ENCODE assay signal across 34 cellular contexts in genomic region chr2:77512521-77512920, GRCh38. TPM values are rescaled to one million over a fixed set of nuclear protein-coding genes. Genes with fewer than 3 reads are reported as not detected.
DNase-seq lines count a peak whose midpoint lies in the region; ATAC-seq, FAIRE-seq and TF ChIP-seq lines count a peak whose summit lies in the region.
"Had no signal": no experiment of that assay in that cellular context is flagged by ENCODE, and none has a peak within 500 bp of the region (broad histone marks: within the 10 kb centered on the region; RNA-seq: fewer than 3 reads in every experiment).

No MANE protein-coding gene starts in this region.

- no peaks in the 10 kb centered on the region for H3K79me2 ChIP-seq in neural progenitor cell (ENCODE audit: low read depth)

- H3K27ac ChIP-seq in dorsolateral prefrontal cortex = peak overlapping the region in 5 of 59 donors; percentile 5 to 41 (median 26)
- H3K27ac ChIP-seq in substantia nigra (ENCODE audit: low read depth, low read length, poor library complexity, severe bottlenecking) = no peak overlapping the region
- no peak overlapping the region for H3K27ac ChIP-seq in neural progenitor cell
- H3K27ac ChIP-seq: body of pancreas, lower lobe of right lung, thyroid gland had no signal

- DNase-seq in COLO829 (ENCODE audit: low spot score) = peak; percentile 5
- peak; percentile 32 for DNase-seq in RCC 7860 (ENCODE audit: low spot score)
- no peak for DNase-seq in dorsolateral prefrontal cortex
- DNase-seq in renal cortical epithelial cell (ENCODE audit: low read depth) = peak; percentile 9
- no peak for DNase-seq in substantia nigra (lab: John Stamatoyannopoulos, UW)
- DNase-seq in neural progenitor cell (ENCODE audit: low spot score) = no peak
- DNase-seq in WTC11 (ENCODE audit: low spot score) = no peak
- DNase-seq: activated CD4-positive, alpha-beta T cell treated with anti-CD3 and anti-CD28 coated beads for 48 hours; activated effector memory CD4-positive, alpha-beta T cell treated with anti-CD3 and anti-CD28 coated beads, Interleukin-2, amount 50 U/mL, for 16 hours; activated naive CD8-positive, alpha-beta T cell treated with anti-CD3 and anti-CD28 coated beads for 36 hours; activated T-cell treated with anti-CD3 and anti-CD28 coated beads, Interleukin-2, amount 50 U/mL, for 1 hour; body of pancreas; DMS53; GF-D8; glutamatergic neuron; lower lobe of right lung; NCI-H1105 treated with DMSO at 0.1 percent for 48 hours; NCI-H2029; NCI-H2227 treated with DMSO at 0.1 percent for 48 hours; NCI-H748 treated with DMSO at 0.1 percent for 48 hours; nephron progenitor cell; posterior cingulate gyrus; stimulated activated naive CD4-positive, alpha-beta T cell treated with Interleukin-2 at 50 U/mL for 16 hours; thyroid gland had no signal

- H3K27me3 ChIP-seq in dorsolateral prefrontal cortex (no peaks in the 10 kb centered on the region), neural progenitor cell (no peaks in the 10 kb centered on the region)
- H3K27me3 ChIP-seq: body of pancreas, thyroid gland had no signal

- H3K9me3 ChIP-seq in neural progenitor cell (ENCODE audit: low read depth) = no peaks in the 10 kb centered on the region
- H3K9me3 ChIP-seq: body of pancreas, HAP-1, lower lobe of right lung, thyroid gland had no signal

- no peak for TF ChIP-seq CTCF in dorsolateral prefrontal cortex (IDR thresholded peaks at IDR 0.05 in 54 of 56, conservative IDR thresholded peaks at IDR 0.05 in 2 of 56; ENCODE audit: low read depth in 1 of 56, partially characterized antibody in 56 of 56)
- TF ChIP-seq CTCF in neural progenitor cell (IDR thresholded peaks at IDR 0.05) = no peak
- no peak for TF ChIP-seq CTCF in WTC11 (IDR thresholded peaks at IDR 0.05)

- CTCF ChIA-PET in WTC11 (lab: Charles Lee) = interaction anchor here (1.1 to 1.9 kb wide), 2 partner anchors 9 to 78 kb away, joined by 4 to 7 read pairs; partner anchors contain the start of gene LRRTM4

- no peak overlapping the region for H2AFZ ChIP-seq in neural progenitor cell (replicated peaks)

- H3K4me1 ChIP-seq in neural progenitor cell = peaks cover 10% of the 10 kb centered on the region
- H3K4me1 ChIP-seq: body of pancreas, HAP-1, lower lobe of right lung, thyroid gland had no signal

- peak; percentile 80 for FAIRE-seq in RCC 7860 (lab: Jason Lieb, UNC)
- FAIRE-seq: K562 had no signal

- H3K4me1 Mint-ChIP-seq in neural progenitor cell (peaks cover 13% of the 10 kb centered on the region), WTC11 (peaks cover 43% of the 10 kb centered on the region)
- H3K4me1 Mint-ChIP-seq: activated naive CD8-positive, alpha-beta T cell treated with anti-CD3 and anti-CD28 coated beads for 36 hours had no signal

- H3K27me3 Mint-ChIP-seq in neural progenitor cell (ENCODE audit: insufficient read depth, low read depth) = no peaks in the 10 kb centered on the region
- no peaks in the 10 kb centered on the region for H3K27me3 Mint-ChIP-seq in WTC11 (ENCODE audit: low read depth)
- H3K27me3 Mint-ChIP-seq: activated naive CD8-positive, alpha-beta T cell treated with anti-CD3 and anti-CD28 coated beads for 36 hours had no signal

- intact Hi-C loops in dorsolateral prefrontal cortex (cut with DNase I) = no loop called here

- H3F3A ChIP-seq in neural progenitor cell (ENCODE audit: low read depth) = no peaks in the 10 kb centered on the region

- no peak overlapping the region for H3K4me3 Mint-ChIP-seq in neural progenitor cell
- no peak overlapping the region for H3K4me3 Mint-ChIP-seq in WTC11
- H3K4me3 Mint-ChIP-seq: activated naive CD8-positive, alpha-beta T cell treated with anti-CD3 and anti-CD28 coated beads for 36 hours; nephron progenitor cell had no signal

- no peaks in the 10 kb centered on the region for H4K20me1 ChIP-seq in neural progenitor cell (ENCODE audit: low read depth)

- H3K9me3 Mint-ChIP-seq in neural progenitor cell (peaks cover 5% of the 10 kb centered on the region), WTC11 (no peaks in the 10 kb centered on the region)
- H3K9me3 Mint-ChIP-seq: nephron progenitor cell had no signal

- H3K4me2 ChIP-seq in neural progenitor cell = no peak overlapping the region

- H3K36me3 Mint-ChIP-seq in neural progenitor cell (peaks cover 8% of the 10 kb centered on the region), WTC11 (no peaks in the 10 kb centered on the region)
- H3K36me3 Mint-ChIP-seq: activated naive CD8-positive, alpha-beta T cell treated with anti-CD3 and anti-CD28 coated beads for 36 hours had no signal

- H3K36me3 ChIP-seq in neural progenitor cell = no peaks in the 10 kb centered on the region
- H3K36me3 ChIP-seq: HAP-1, lower lobe of right lung, thyroid gland had no signal

- POLR2A ChIA-PET in WTC11 (lab: Charles Lee) = no interaction called here

- ATAC-seq in HG03439 (IDR thresholded peaks at IDR 0.05; ENCODE audit: unreplicated experiment) (no peak), WTC11 (no peak)
- ATAC-seq: body of pancreas, K562, lower lobe of right lung, sciatic nerve had no signal

- no peak overlapping the region for H3K27ac Mint-ChIP-seq in neural progenitor cell
- no peak overlapping the region for H3K27ac Mint-ChIP-seq in WTC11
- H3K27ac Mint-ChIP-seq: activated naive CD8-positive, alpha-beta T cell treated with anti-CD3 and anti-CD28 coated beads for 36 hours; nephron progenitor cell had no signal

- no peak overlapping the region for H3K9ac ChIP-seq in neural progenitor cell

- H3K4me3 ChIP-seq in dorsolateral prefrontal cortex = peak overlapping the region in 40 of 59 donors; percentile 0 to 70 (median 26)
- H3K4me3 ChIP-seq in neural progenitor cell = no peak overlapping the region
- H3K4me3 ChIP-seq: body of pancreas, HAP-1, K562, lower lobe of right lung, thyroid gland had no signal

TF ChIP-seq in WTC11, 78 proteins besides CTCF, POLR2A, EP300 and RAD21 (continues in another document):
- TF ChIP-seq FOXP4 (CRISPR knock-in tag; IDR thresholded peaks at IDR 0.05) = no peak
- no peak for TF ChIP-seq NR2C2 (CRISPR knock-in tag; IDR thresholded peaks at IDR 0.05)
- TF ChIP-seq SMAD4 (CRISPR knock-in tag; IDR thresholded peaks at IDR 0.05) = no peak
- TF ChIP-seq SP1 (CRISPR knock-in tag; conservative IDR thresholded peaks at IDR 0.05) = no peak
- no peak for TF ChIP-seq IRF1 (CRISPR knock-in tag; IDR thresholded peaks at IDR 0.05)
- no peak for TF ChIP-seq E2F1 (CRISPR knock-in tag; IDR thresholded peaks at IDR 0.05)
- no peak for TF ChIP-seq ZNF671 (CRISPR knock-in tag; IDR thresholded peaks at IDR 0.05)
- TF ChIP-seq TP53 (CRISPR knock-in tag; IDR thresholded peaks at IDR 0.05) = no peak
- no peak for TF ChIP-seq ZNF317 (CRISPR knock-in tag; IDR thresholded peaks at IDR 0.05; ENCODE audit: borderline replicate concordance, low read depth)
- TF ChIP-seq MXD4 (CRISPR knock-in tag; IDR thresholded peaks at IDR 0.05; ENCODE audit: borderline replicate concordance) = no peak

RNA-seq across cellular contexts. Expression of gene LRRTM4, which starts 9.7 kb away (rescaled TPM):
- total RNA-seq in dorsolateral prefrontal cortex (10 to 100 TPM; 18.4 to 87.4 (median 55.8) TPM), renal cortical epithelial cell (0.10 TPM in 1 of 2 replicates, not detected in the other), neural progenitor cell (ENCODE audit: low replicate concordance) (17.3 and 20.4 TPM in 2 replicates), WTC11 (2021) (8.5 to 10.2 TPM (median 9.4 TPM) in 3 replicates)
- total RNA-seq: activated CD8-positive, alpha-beta memory T cell treated with anti-CD3 and anti-CD28 coated beads for 36 hours; activated naive CD8-positive, alpha-beta T cell treated with anti-CD3 and anti-CD28 coated beads for 36 hours; chondrocyte; HT-29; kidney epithelial cell; MCF 10A; T-helper 2 cell treated with Interferon-gamma antibody and Interleukin-4, amounts not matched to agents 100 ng/mL and 5 ng/mL, for 36 hours; thyroid gland had no signal

Comparison
In these comparisons a context has a peak if more than half of its experiments do, and no peak if none do; other contexts are left out.
1. DNase-seq: peak in COLO829 (single experiment), RCC 7860 (single experiment) and renal cortical epithelial cell (single experiment); none in dorsolateral prefrontal cortex (0 of 10), substantia nigra (0 of 49), neural progenitor cell (single experiment) and WTC11 (single experiment).